20 cellular contexts compared by ENCODE assay signal in the genomic region with DNA sequence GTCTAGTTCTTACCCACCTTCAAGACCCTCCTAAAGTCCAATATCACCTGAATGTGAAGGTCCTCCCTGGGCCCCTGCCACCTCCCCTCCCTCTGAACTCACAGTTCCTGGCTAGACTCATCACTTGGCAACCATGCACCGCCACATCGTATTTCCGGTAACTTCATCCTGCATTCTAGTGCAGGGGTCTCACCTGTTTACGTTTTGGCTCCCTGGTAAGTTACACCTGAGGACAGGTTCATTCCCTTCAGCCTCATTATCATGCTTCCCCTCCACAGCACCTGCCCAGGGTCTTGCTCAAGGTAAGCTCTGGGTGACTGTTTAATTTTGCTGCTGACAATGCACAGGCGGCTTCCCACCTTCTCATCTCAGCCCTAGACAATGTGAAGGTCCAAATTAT.
DNase-seq lines count a peak whose midpoint lies in the region; ATAC-seq, FAIRE-seq and TF ChIP-seq lines count a peak whose summit lies in the region.
"Had no signal": no experiment of that assay in that cellular context is flagged by ENCODE, and none has a peak within 500 bp of the region (broad histone marks: within the 10 kb centered on the region; RNA-seq: fewer than 3 reads in every experiment).

No MANE protein-coding gene starts in this region.

- H3K9ac ChIP-seq in K562 (ENCODE audit: insufficient read depth in 1 of 2, low read depth in 2 of 2, low read length in 2 of 2) (no peak overlapping the region), endodermal cell (ENCODE audit: extremely low read depth, low read length, poor library complexity, severe bottlenecking) (no peak overlapping the region), neural progenitor cell (no peak overlapping the region)
- H3K9ac ChIP-seq: BLaER1 treated with 17β-estradiol and CSF1 and Interleukin-3, amounts not matched to agents 10 nM and 100 nM; GM23248 had no signal

- H3K36me3 Mint-ChIP-seq in endodermal cell (ENCODE audit: low read depth), result no peaks in the 10 kb centered on the region
- no peaks in the 10 kb centered on the region for H3K36me3 Mint-ChIP-seq in neural progenitor cell
- H3K36me3 Mint-ChIP-seq: CD4-positive, CD25-positive, alpha-beta regulatory T cell had no signal

- H3K9me3 ChIP-seq in K562 (replicated peaks; ENCODE audit: control insufficient read depth, insufficient read depth, low read depth, low read length) (no peaks in the 10 kb centered on the region), endodermal cell (ENCODE audit: control insufficient read depth, low read length) (peaks cover 3% of the 10 kb centered on the region), neural progenitor cell (ENCODE audit: low read depth) (no peaks in the 10 kb centered on the region), prostate gland (no peaks in the 10 kb centered on the region)
- H3K9me3 ChIP-seq: BLaER1 treated with 17β-estradiol and CSF1 and Interleukin-3, amounts not matched to agents 10 nM and 100 nM; HAP-1 had no signal

- no peaks in the 10 kb centered on the region for H3F3A ChIP-seq in neural progenitor cell (ENCODE audit: low read depth)

- H3K79me2 ChIP-seq in K562 (ENCODE audit: control insufficient read depth, insufficient read depth, low read length) (no peaks in the 10 kb centered on the region), neural progenitor cell (ENCODE audit: low read depth) (no peaks in the 10 kb centered on the region)

- intact Hi-C loops in K562 (cut with micrococcal nuclease), result no loop called here
- intact Hi-C loops in posterior cingulate gyrus (cut with DNase I), result no loop called here
- intact Hi-C loops in prostate gland (cut with DNase I), result no loop called here

- no peak for TF ChIP-seq RAD21 in K562 (CRISPR knock-in tag; conservative IDR thresholded peaks at IDR 0.05 in 1 of 2, IDR thresholded peaks at IDR 0.05 in 1 of 2)

- no peaks in the 10 kb centered on the region for H3K9me1 ChIP-seq in K562 (ENCODE audit: control insufficient read depth, insufficient read depth, low read length)

- no peak overlapping the region for H3K27ac ChIP-seq in K562 (ENCODE audit: extremely low read depth, low read depth, low read length)
- H3K27ac ChIP-seq in endodermal cell (ENCODE audit: low read depth, low read length), result peak overlapping the region; percentile 92
- H3K27ac ChIP-seq in neural progenitor cell, result no peak overlapping the region
- H3K27ac ChIP-seq in prostate gland, result no peak overlapping the region
- H3K27ac ChIP-seq: BLaER1 treated with 17β-estradiol and CSF1 and Interleukin-3, amounts not matched to agents 10 nM and 100 nM; GM23248 had no signal

- H3K4me2 ChIP-seq in K562 (ENCODE audit: insufficient read depth, low read length) (no peak overlapping the region), neural progenitor cell (no peak overlapping the region)
- H3K4me2 ChIP-seq: BLaER1 treated with 17β-estradiol and CSF1 and Interleukin-3, amounts not matched to agents 10 nM and 100 nM had no signal

- BruUV-seq in K562 (replicated peaks; lab: Mats Ljungman, UMichigan), result no TSS peak

- no peak for ATAC-seq in K562
- ATAC-seq: GM12878 had no signal

- no peak for TF ChIP-seq CTCF in K562 (IDR thresholded peaks at IDR 0.05 in 2 of 3, conservative IDR thresholded peaks at IDR 0.05 in 1 of 3; ENCODE audit: insufficient read depth in 2 of 3, low read depth in 1 of 3, low read length in 3 of 3)
- no peak for TF ChIP-seq CTCF in endodermal cell (conservative IDR thresholded peaks at IDR 0.05)
- TF ChIP-seq CTCF in neural progenitor cell (IDR thresholded peaks at IDR 0.05), result no peak
- no peak for TF ChIP-seq CTCF in prostate gland (IDR thresholded peaks at IDR 0.05)

- H3K27me3 Mint-ChIP-seq in endodermal cell (ENCODE audit: insufficient read depth) (peaks cover 2% of the 10 kb centered on the region), neural progenitor cell (ENCODE audit: insufficient read depth, low read depth) (peaks cover 2% of the 10 kb centered on the region)
- H3K27me3 Mint-ChIP-seq: CD4-positive, CD25-positive, alpha-beta regulatory T cell had no signal

- H3K4me3 ChIP-seq in K562 (no peak overlapping the region), endodermal cell (ENCODE audit: low read length) (no peak overlapping the region), neural progenitor cell (no peak overlapping the region), prostate gland (no peak overlapping the region)
- H3K4me3 ChIP-seq: BLaER1 treated with 17β-estradiol and CSF1 and Interleukin-3, amounts not matched to agents 10 nM and 100 nM; GM12878; GM23248; HAP-1 had no signal

- H3K27me3 ChIP-seq in K562 (ENCODE audit: control insufficient read depth in 2 of 2, insufficient read depth in 2 of 2, low read length in 2 of 2), result peaks cover 4 to 41% of the 10 kb centered on the region in 2 experiments; a peak in 4 of 5 replicates
- no peaks in the 10 kb centered on the region for H3K27me3 ChIP-seq in endodermal cell (ENCODE audit: control insufficient read depth, insufficient read depth, low read length, poor library complexity, severe bottlenecking)
- no peaks in the 10 kb centered on the region for H3K27me3 ChIP-seq in neural progenitor cell
- H3K27me3 ChIP-seq in prostate gland (replicated peaks; ENCODE audit: insufficient read depth), result no peaks in the 10 kb centered on the region
- H3K27me3 ChIP-seq: BLaER1 treated with 17β-estradiol and CSF1 and Interleukin-3, amounts not matched to agents 10 nM and 100 nM had no signal

- WGBS in K562 (ENCODE audit: insufficient coverage, low coverage, missing lambda C conversion rate), result 0% methylated on average over 5 of the region's 5 CpGs
- 92 to 96% methylated on average over 5 of the region's 5 CpGs for WGBS in endodermal cell (ENCODE audit: insufficient coverage in 1 of 2, insufficient read length in 1 of 2), 2 experiments
- WGBS in prostate gland, result 92% methylated on average over 5 of the region's 5 CpGs

- H3K4me1 ChIP-seq in K562 (replicated peaks in 1 of 2; ENCODE audit: control insufficient read depth in 2 of 2, insufficient read depth in 2 of 2, low read length in 2 of 2) (no peaks in the 10 kb centered on the region), endodermal cell (ENCODE audit: control insufficient read depth, insufficient read depth, low read length) (peaks cover 6% of the 10 kb centered on the region), neural progenitor cell (peaks cover 5% of the 10 kb centered on the region), prostate gland (replicated peaks) (no peaks in the 10 kb centered on the region)
- H3K4me1 ChIP-seq: BLaER1 treated with 17β-estradiol and CSF1 and Interleukin-3, amounts not matched to agents 10 nM and 100 nM had no signal

- H3K9me3 Mint-ChIP-seq in endodermal cell, result no peaks in the 10 kb centered on the region
- H3K9me3 Mint-ChIP-seq in neural progenitor cell, result peaks cover 10% of the 10 kb centered on the region
- H3K9me3 Mint-ChIP-seq: CD8-positive, alpha-beta memory T cell had no signal

- CTCF ChIA-PET in K562 (lab: Yijun Ruan, JAX; ENCODE audit: low intra/inter-chr PET ratio), result no interaction called here

- TF ChIP-seq EP300 in K562 (IDR thresholded peaks at IDR 0.05; ENCODE audit: low read length), result no peak

- H3K4me3 Mint-ChIP-seq in endodermal cell (no peak overlapping the region), neural progenitor cell (no peak overlapping the region)
- H3K4me3 Mint-ChIP-seq: B cell; CD4-positive, CD25-positive, alpha-beta regulatory T cell; CD8-positive, alpha-beta memory T cell had no signal

- H2AFZ ChIP-seq in K562 (ENCODE audit: low read depth, low read length), result no peak overlapping the region
- no peak overlapping the region for H2AFZ ChIP-seq in neural progenitor cell (replicated peaks)
- H2AFZ ChIP-seq: GM23248 had no signal

- TF ChIP-seq POLR2A in K562 (conservative IDR thresholded peaks at IDR 0.05) (no peak), prostate gland (IDR thresholded peaks at IDR 0.05) (no peak)

- 0 out of 2 replicates have a peak, but pooled peaks cover 4% of the 10 kb centered on the region for H4K20me1 ChIP-seq in K562 (replicated peaks; ENCODE audit: control insufficient read depth, insufficient read depth, low read length)
- H4K20me1 ChIP-seq in neural progenitor cell (ENCODE audit: low read depth), result no peaks in the 10 kb centered on the region
- H4K20me1 ChIP-seq: BLaER1 treated with 17β-estradiol and CSF1 and Interleukin-3, amounts not matched to agents 10 nM and 100 nM had no signal

- H3K36me3 ChIP-seq in K562 (ENCODE audit: control insufficient read depth, insufficient read depth, low read length) (no peaks in the 10 kb centered on the region), endodermal cell (ENCODE audit: control insufficient read depth, insufficient read depth, low read length) (no peaks in the 10 kb centered on the region), neural progenitor cell (no peaks in the 10 kb centered on the region), prostate gland (no peaks in the 10 kb centered on the region)
- H3K36me3 ChIP-seq: BLaER1 treated with 17β-estradiol and CSF1 and Interleukin-3, amounts not matched to agents 10 nM and 100 nM; HAP-1 had no signal

- no peak for FAIRE-seq in K562 (lab: Jason Lieb, UNC)
- FAIRE-seq in urothelium cell line (lab: Jason Lieb, UNC), result peak; percentile 32
- FAIRE-seq: GM12878, GM19239 had no signal

- DNase-seq in K562 (ENCODE audit: extremely low read depth in 1 of 4, low spot score in 3 of 4) (no peak), endodermal cell (no peak), neural progenitor cell (ENCODE audit: low spot score) (no peak), urothelium cell line (ENCODE audit: low spot score) (no peak), posterior cingulate gyrus (no peak), NCI-H2029 treated with DMSO at 0.1 percent for 48 hours (lab: John Stamatoyannopoulos, UW) (no peak), prostate gland (ENCODE audit: low spot score) (no peak)
- DNase-seq: CD4-positive, CD25-positive, alpha-beta regulatory T cell; CD8-positive, alpha-beta memory T cell; COR-L47; DMS 273 treated with DMSO at 0.1 percent for 48 hours; DMS53; DND-41; EL; GM23248 had no signal

- H3K27ac Mint-ChIP-seq in endodermal cell (no peak overlapping the region), neural progenitor cell (peak overlapping the region; percentile 8)
- H3K27ac Mint-ChIP-seq: B cell; CD4-positive, CD25-positive, alpha-beta regulatory T cell; CD8-positive, alpha-beta memory T cell had no signal

- in situ Hi-C loops in K562 (cut with MboI), result no loop called here

- POLR2A ChIA-PET in K562 (lab: Yijun Ruan, JAX), result interaction anchor here (1.1 to 1.3 kb wide), 2 partner anchors 10 to 12 kb away, joined by 3 read pairs; no protein-coding TSS in a partner anchor

- H3K4me1 Mint-ChIP-seq in endodermal cell (peaks cover 19% of the 10 kb centered on the region), neural progenitor cell (peaks cover 35% of the 10 kb centered on the region)
- H3K4me1 Mint-ChIP-seq: B cell; CD4-positive, CD25-positive, alpha-beta regulatory T cell; CD8-positive, alpha-beta memory T cell had no signal

TF ChIP-seq in K562, 482 proteins besides CTCF, POLR2A, EP300 and RAD21:
- TF ChIP-seq CREBBP (IDR thresholded peaks at IDR 0.05; ENCODE audit: low read depth, low read length) (peak; percentile 33), ZNF830 (CRISPR knock-in tag; IDR thresholded peaks at IDR 0.05) (no peak)
